23 cellular contexts compared by ENCODE assay signal in genomic region chr2:234326694-234327093, GRCh38.
DNase-seq lines count a peak whose midpoint lies in the region; ATAC-seq and TF ChIP-seq lines count a peak whose summit lies in the region.
"Had no signal": no experiment of that assay in that cellular context is flagged by ENCODE, and none has a peak within 500 bp of the region (broad histone marks: within the 10 kb centered on the region; RNA-seq: fewer than 3 reads in every experiment).

No MANE protein-coding gene starts in this region.

- no peak for TF ChIP-seq EP300 in tibial nerve (IDR thresholded peaks at IDR 0.05)

- no peak for DNase-seq in CD4-positive, CD25-positive, alpha-beta regulatory T cell
- DNase-seq in DND-41 (no peak), lower lobe of right lung (no peak), tibial nerve (ENCODE audit: low spot score in 2 of 2) (no peak)
- no peak for DNase-seq in central memory CD8-positive, alpha-beta T cell (ENCODE audit: low spot score in 2 of 2)
- DNase-seq in stimulated activated CD4-positive, alpha-beta T cell treated with anti-CD3 and anti-CD28 coated beads, Interleukin-2, amount 100 ng/mL, for 48 hours: no peak
- DNase-seq: 8988T; ACHN; AML-193; BE2C; Caco-2; CD4-positive, alpha-beta memory T cell; DMS153; EL; GDM1; GM23248; H7; HCEC 1CT had no signal

- 76 to 80% methylated on average over 2 of the region's 2 CpGs for WGBS in tibial nerve, 2 donors

- H3K27me3 Mint-ChIP-seq in CD4-positive, CD25-positive, alpha-beta regulatory T cell: no peaks in the 10 kb centered on the region
- H3K27me3 Mint-ChIP-seq in central memory CD8-positive, alpha-beta T cell: no peaks in the 10 kb centered on the region
- no peaks in the 10 kb centered on the region for H3K27me3 Mint-ChIP-seq in stimulated activated memory B cell treated with anti-CD40 and anti-IgM and Interleukin-4, amounts not matched to agents 10 μg/mL and 1 μg/mL and 100 μg/mL, for 72 hours
- H3K27me3 Mint-ChIP-seq: CD4-positive, alpha-beta memory T cell had no signal

- no peaks in the 10 kb centered on the region for H3K27me3 ChIP-seq in CD4-positive, CD25-positive, alpha-beta regulatory T cell (ENCODE audit: control insufficient read depth, insufficient read depth, low read length)
- no peaks in the 10 kb centered on the region for H3K27me3 ChIP-seq in DND-41 (ENCODE audit: insufficient read depth, low read length, poor library complexity)
- no peaks in the 10 kb centered on the region for H3K27me3 ChIP-seq in lower lobe of right lung (ENCODE audit: low read depth)
- no peaks in the 10 kb centered on the region for H3K27me3 ChIP-seq in tibial nerve
- H3K27me3 ChIP-seq: BE2C; BLaER1 treated with 17β-estradiol and CSF1 and Interleukin-3, amounts not matched to agents 10 nM and 100 nM had no signal

- no peaks in the 10 kb centered on the region for H4K20me1 ChIP-seq in DND-41 (ENCODE audit: insufficient read depth, low read length)
- H4K20me1 ChIP-seq: BLaER1 treated with 17β-estradiol and CSF1 and Interleukin-3, amounts not matched to agents 10 nM and 100 nM had no signal

- no peaks in the 10 kb centered on the region for H3K36me3 ChIP-seq in CD4-positive, CD25-positive, alpha-beta regulatory T cell (ENCODE audit: control insufficient read depth, insufficient read depth, low read length)
- no peaks in the 10 kb centered on the region for H3K36me3 ChIP-seq in DND-41 (ENCODE audit: insufficient read depth, low read length)
- no peaks in the 10 kb centered on the region for H3K36me3 ChIP-seq in lower lobe of right lung
- H3K36me3 ChIP-seq in tibial nerve: no peaks in the 10 kb centered on the region
- H3K36me3 ChIP-seq: BE2C; BLaER1 treated with 17β-estradiol and CSF1 and Interleukin-3, amounts not matched to agents 10 nM and 100 nM had no signal

- H3K4me3 Mint-ChIP-seq in CD4-positive, CD25-positive, alpha-beta regulatory T cell: no peak overlapping the region
- no peak overlapping the region for H3K4me3 Mint-ChIP-seq in central memory CD8-positive, alpha-beta T cell
- no peak overlapping the region for H3K4me3 Mint-ChIP-seq in stimulated activated memory B cell treated with anti-CD40 and anti-IgM and Interleukin-4, amounts not matched to agents 10 μg/mL and 1 μg/mL and 100 μg/mL, for 72 hours
- H3K4me3 Mint-ChIP-seq: CD14-positive monocyte; CD4-positive, alpha-beta memory T cell had no signal

- H3K9me3 ChIP-seq in CD4-positive, CD25-positive, alpha-beta regulatory T cell (ENCODE audit: control insufficient read depth in 2 of 2, low read length in 2 of 2): no peaks in the 10 kb centered on the region
- H3K9me3 ChIP-seq in DND-41 (ENCODE audit: insufficient read depth, low read length, severe bottlenecking) (no peaks in the 10 kb centered on the region), lower lobe of right lung (no peaks in the 10 kb centered on the region), tibial nerve (no peaks in the 10 kb centered on the region)
- H3K9me3 ChIP-seq: A549, BE2C, Caco-2 had no signal

- H3K4me1 ChIP-seq in CD4-positive, CD25-positive, alpha-beta regulatory T cell (ENCODE audit: control insufficient read depth, insufficient read depth, low read length, poor library complexity, severe bottlenecking): peaks cover 15% of the 10 kb centered on the region
- H3K4me1 ChIP-seq in DND-41 (ENCODE audit: insufficient read depth, low read length) (peaks cover 13% of the 10 kb centered on the region), lower lobe of right lung (no peaks in the 10 kb centered on the region), tibial nerve (no peaks in the 10 kb centered on the region)
- H3K4me1 ChIP-seq: A549, BE2C, Caco-2 had no signal

- no peak overlapping the region for H2AFZ ChIP-seq in DND-41 (ENCODE audit: low read depth, low read length)
- H2AFZ ChIP-seq: GM23248 had no signal

- no peaks in the 10 kb centered on the region for H3K36me3 Mint-ChIP-seq in CD4-positive, CD25-positive, alpha-beta regulatory T cell
- H3K36me3 Mint-ChIP-seq in central memory CD8-positive, alpha-beta T cell (ENCODE audit: insufficient read depth): no peaks in the 10 kb centered on the region
- H3K36me3 Mint-ChIP-seq in stimulated activated memory B cell treated with anti-CD40 and anti-IgM and Interleukin-4, amounts not matched to agents 10 μg/mL and 1 μg/mL and 100 μg/mL, for 72 hours: no peaks in the 10 kb centered on the region
- H3K36me3 Mint-ChIP-seq: CD14-positive monocyte; CD4-positive, alpha-beta memory T cell had no signal

- no peak for TF ChIP-seq POLR2A in tibial nerve (IDR thresholded peaks at IDR 0.05)

- no peak for ATAC-seq in CD4-positive, CD25-positive, alpha-beta regulatory T cell (ENCODE audit: low read depth in 2 of 2)
- no peak for ATAC-seq in DND-41 (ENCODE audit: insufficient read depth, low read depth)
- ATAC-seq in central memory CD8-positive, alpha-beta T cell (replicated peaks; ENCODE audit: extremely low read depth, poor library complexity, severe bottlenecking): no peak
- no peak for ATAC-seq in stimulated activated memory B cell treated with anti-CD40 and anti-IgM and Interleukin-4, amounts not matched to agents 10 μg/mL and 1 μg/mL and 100 μg/mL, for 72 hours
- no peak for ATAC-seq in lower lobe of right lung
- ATAC-seq: A549, GM12878 had no signal

- peaks cover 16 to 40% (median 28%) of the 10 kb centered on the region in 4 donors for H3K4me1 Mint-ChIP-seq in CD4-positive, CD25-positive, alpha-beta regulatory T cell
- H3K4me1 Mint-ChIP-seq in central memory CD8-positive, alpha-beta T cell: peaks cover 40% of the 10 kb centered on the region
- peaks cover 28% of the 10 kb centered on the region for H3K4me1 Mint-ChIP-seq in stimulated activated memory B cell treated with anti-CD40 and anti-IgM and Interleukin-4, amounts not matched to agents 10 μg/mL and 1 μg/mL and 100 μg/mL, for 72 hours
- H3K4me1 Mint-ChIP-seq: CD14-positive monocyte had no signal

- H3K4me3 ChIP-seq in CD4-positive, CD25-positive, alpha-beta regulatory T cell (ENCODE audit: low read depth, low read length): no peak overlapping the region
- H3K4me3 ChIP-seq in DND-41 (ENCODE audit: low read depth in 1 of 2, low read length in 2 of 2): no peak overlapping the region
- no peak overlapping the region for H3K4me3 ChIP-seq in lower lobe of right lung
- no peak overlapping the region for H3K4me3 ChIP-seq in tibial nerve
- H3K4me3 ChIP-seq: A549; BLaER1 treated with 17β-estradiol and CSF1 and Interleukin-3, amounts not matched to agents 10 nM and 100 nM; GM12878; GM23248 had no signal

- H3K9ac ChIP-seq in DND-41 (ENCODE audit: low read depth, low read length): no peak overlapping the region
- H3K9ac ChIP-seq: BLaER1 treated with 17β-estradiol and CSF1 and Interleukin-3, amounts not matched to agents 10 nM and 100 nM; GM23248 had no signal

- no peak overlapping the region for H3K27ac ChIP-seq in CD4-positive, CD25-positive, alpha-beta regulatory T cell (ENCODE audit: insufficient read depth, low read length, poor library complexity, severe bottlenecking)
- H3K27ac ChIP-seq in DND-41 (ENCODE audit: low read length) (peak overlapping the region; percentile 55; the same call in 1 of the 2 replicates), lower lobe of right lung (no peak overlapping the region), tibial nerve (no peak overlapping the region)
- H3K27ac ChIP-seq: BLaER1 treated with 17β-estradiol and CSF1 and Interleukin-3, amounts not matched to agents 10 nM and 100 nM; GM23248 had no signal

- no peak for TF ChIP-seq CTCF in DND-41 (IDR thresholded peaks at IDR 0.05; ENCODE audit: borderline replicate concordance, extremely low read depth, low read length, poor library complexity, severe bottlenecking)
- no peak for TF ChIP-seq CTCF in lower lobe of right lung (IDR thresholded peaks at IDR 0.05)
- no peak for TF ChIP-seq CTCF in tibial nerve (IDR thresholded peaks at IDR 0.05)

- peak overlapping the region in 2 of 3 donors; percentile 8 to 31 for H3K27ac Mint-ChIP-seq in CD4-positive, CD25-positive, alpha-beta regulatory T cell
- H3K27ac Mint-ChIP-seq in central memory CD8-positive, alpha-beta T cell (ENCODE audit: low read depth): peak overlapping the region; percentile 88
- peak overlapping the region; percentile 23 for H3K27ac Mint-ChIP-seq in stimulated activated memory B cell treated with anti-CD40 and anti-IgM and Interleukin-4, amounts not matched to agents 10 μg/mL and 1 μg/mL and 100 μg/mL, for 72 hours
- H3K27ac Mint-ChIP-seq: CD14-positive monocyte had no signal

- no peaks in the 10 kb centered on the region for H3K9me3 Mint-ChIP-seq in CD4-positive, CD25-positive, alpha-beta regulatory T cell
- no peaks in the 10 kb centered on the region for H3K9me3 Mint-ChIP-seq in central memory CD8-positive, alpha-beta T cell
- no peaks in the 10 kb centered on the region for H3K9me3 Mint-ChIP-seq in stimulated activated memory B cell treated with anti-CD40 and anti-IgM and Interleukin-4, amounts not matched to agents 10 μg/mL and 1 μg/mL and 100 μg/mL, for 72 hours
- H3K9me3 Mint-ChIP-seq: CD4-positive, alpha-beta memory T cell had no signal

- intact Hi-C loops in lower lobe of right lung (cut with DNase I): no loop called here

- H3K4me2 ChIP-seq in DND-41 (ENCODE audit: insufficient read depth, low read length): no peak overlapping the region
- H3K4me2 ChIP-seq: A549; BLaER1 treated with 17β-estradiol and CSF1 and Interleukin-3, amounts not matched to agents 10 nM and 100 nM had no signal

- H3K79me2 ChIP-seq in DND-41 (ENCODE audit: insufficient read depth, low read length): no peaks in the 10 kb centered on the region

Comparison
In these comparisons a context has a peak if more than half of its experiments do, and no peak if none do; other contexts are left out.
1. H3K27ac Mint-ChIP-seq: peak in every context shown above with its lines; median percentile 88 in central memory CD8-positive, alpha-beta T cell; 23 in stimulated activated memory B cell treated with anti-CD40 and anti-IgM and Interleukin-4, amounts not matched to agents 10 μg/mL and 1 μg/mL and 100 μg/mL, for 72 hours; 20 in CD4-positive, CD25-positive, alpha-beta regulatory T cell.